ENCODE assay signal across 21 cellular contexts in genomic region chr2:196951973-196952372, GRCh38. TPM values are rescaled to one million over a fixed set of nuclear protein-coding genes. Genes with fewer than 3 reads are reported as not detected.
DNase-seq lines count a peak whose midpoint lies in the region; ATAC-seq, FAIRE-seq and TF ChIP-seq lines count a peak whose summit lies in the region.
"Had no signal": no experiment of that assay in that cellular context is flagged by ENCODE, and none has a peak within 500 bp of the region (broad histone marks: within the 10 kb centered on the region; RNA-seq: fewer than 3 reads in every experiment).

No MANE protein-coding gene starts in this region.

- no TSS peak for BruUV-seq in MCF 10A (replicated peaks; lab: Mats Ljungman, UMichigan)

- peak overlapping the region; percentile 0 for H3K9ac ChIP-seq in SK-N-MC (ENCODE audit: insufficient read length)

- TF ChIP-seq EP300 in A549 (IDR thresholded peaks at IDR 0.05) = no peak

- H3K4me3 ChIP-seq in A549 (no peak overlapping the region), SK-N-MC (no peak overlapping the region), mucosa of descending colon (no peak overlapping the region)
- H3K4me3 ChIP-seq: GM12878, K562, PC-9 had no signal

- 44% methylated on average over 2 of the region's 2 CpGs for WGBS in A549 (ENCODE audit: missing lambda C conversion rate)

- no peak for TF ChIP-seq POLR2A in A549 (IDR thresholded peaks at IDR 0.05; ENCODE audit: low read length)

- no peaks in the 10 kb centered on the region for H3K27me3 Mint-ChIP-seq in MCF 10A (ENCODE audit: insufficient read depth, unreplicated experiment)

- no peaks in the 10 kb centered on the region for H3K36me3 ChIP-seq in SK-N-MC (ENCODE audit: insufficient read depth, low read length)
- H3K36me3 ChIP-seq in mucosa of descending colon (ENCODE audit: low read depth) = no peaks in the 10 kb centered on the region

- no peak for DNase-seq in A549 (ENCODE audit: low read depth in 1 of 2, low spot score in 1 of 2)
- peak; percentile 19 for DNase-seq in DMS153 treated with DMSO at 0.1 percent for 48 hours (lab: John Stamatoyannopoulos, UW; ENCODE audit: unreplicated experiment)
- DNase-seq in SK-N-MC (ENCODE audit: low read depth, low spot score) = no peak
- DNase-seq in mucosa of descending colon = peak in 1 of 3 donors; percentile 16
- no peak for DNase-seq in COLO668 (lab: John Stamatoyannopoulos, UW; ENCODE audit: unreplicated experiment)
- DNase-seq in MCF 10A (ENCODE audit: unreplicated experiment) = no peak
- DNase-seq: ACHN, C1 segment of cervical spinal cord, DMS53, EL, MV-4-11, NCI-H2171 treated with DMSO at 0.1 percent for 48 hours, NCI-H446, PC-9, SIG-M5, T-helper 17 cell had no signal

- ATAC-seq in A549 (peak; percentile 30 to 51; a peak in 4 of 6 replicates), mucosa of descending colon (peak; percentile 36), GM21717 (IDR thresholded peaks at IDR 0.05; ENCODE audit: unreplicated experiment) (no peak)
- ATAC-seq: GM12878, K562, T-helper 17 cell had no signal

- POLR2A ChIA-PET in A549 (lab: Yijun Ruan, JAX) = no interaction called here
- POLR2A ChIA-PET in MCF 10A (lab: Yijun Ruan, JAX) = interaction anchor here (0.5 to 1.3 kb wide), 3 partner anchors 10 to 483 kb away, joined by 3 to 4 read pairs (median 3); partner anchors contain the start of gene SF3B1

- TF ChIP-seq RAD21 in A549 (conservative IDR thresholded peaks at IDR 0.05 in 1 of 2, IDR thresholded peaks at IDR 0.05 in 1 of 2) = no peak

- no peaks in the 10 kb centered on the region for H3K9me3 Mint-ChIP-seq in MCF 10A (ENCODE audit: unreplicated experiment)

- no peak for FAIRE-seq in A549 (lab: Jason Lieb, UNC)
- FAIRE-seq: GM19239, K562 had no signal

- H3K27ac ChIP-seq in A549 (no peak overlapping the region), SK-N-MC (peak overlapping the region; percentile 74)
- H3K27ac ChIP-seq: PC-9, RWPE1 had no signal

- H3K4me1 ChIP-seq in A549 = no peaks in the 10 kb centered on the region
- H3K4me1 ChIP-seq in mucosa of descending colon (ENCODE audit: low read depth) = no peaks in the 10 kb centered on the region

- peaks cover 6% of the 10 kb centered on the region for H3K4me1 Mint-ChIP-seq in MCF 10A (ENCODE audit: insufficient read depth, unreplicated experiment)

- no peak overlapping the region for H3K27ac Mint-ChIP-seq in MCF 10A (ENCODE audit: low read depth, unreplicated experiment)
- H3K27ac Mint-ChIP-seq: T-helper 17 cell had no signal

- CTCF ChIA-PET in A549 (lab: Yijun Ruan, JAX) = interaction anchor here (0.7 kb wide), 1 partner anchor 9 kb away, joined by 3 read pairs; no protein-coding TSS in a partner anchor
- CTCF ChIA-PET in MCF 10A (lab: Yijun Ruan, JAX) = no interaction called here

- H3K36me3 Mint-ChIP-seq in MCF 10A (ENCODE audit: insufficient read depth, unreplicated experiment) = no peaks in the 10 kb centered on the region

- TF ChIP-seq CTCF in A549 (IDR thresholded peaks at IDR 0.05) (no peak), mucosa of descending colon (IDR thresholded peaks at IDR 0.05) (no peak), MCF 10A (IDR thresholded peaks at IDR 0.05; ENCODE audit: unreplicated experiment) (no peak)

- H3K4me3 Mint-ChIP-seq in MCF 10A (ENCODE audit: unreplicated experiment) = no peak overlapping the region
- H3K4me3 Mint-ChIP-seq: T-helper 17 cell had no signal

- H3K9me3 ChIP-seq in A549 (no peaks in the 10 kb centered on the region), SK-N-MC (ENCODE audit: low read depth, low read length) (no peaks in the 10 kb centered on the region), mucosa of descending colon (no peaks in the 10 kb centered on the region)

- H3K4me2 ChIP-seq in A549 = no peak overlapping the region
- H3K4me2 ChIP-seq: PC-9 had no signal

- intact Hi-C loops in mucosa of descending colon (cut with DNase I, micrococcal nuclease) (no loop called here), MCF 10A (cut with micrococcal nuclease) (no loop called here)

TF ChIP-seq in A549, 52 proteins besides CTCF, POLR2A, EP300 and RAD21:
- TF ChIP-seq TP53 (CRISPR knock-in tag; IDR thresholded peaks at IDR 0.05) (no peak), JUN (IDR thresholded peaks at IDR 0.05) (no peak), EHF (CRISPR knock-in tag; IDR thresholded peaks at IDR 0.05) (no peak), SMC3 (IDR thresholded peaks at IDR 0.05) (no peak)

RNA-seq across cellular contexts. Expression of gene PGAP1, which starts 25.5 kb away (rescaled TPM):
- polyA plus RNA-seq in A549 (2011; rRNA removed) (7.6 and 9.3 TPM in 2 replicates), A549 (2017; fragmentation: RNase III; extraction: RNeasy Plus Mini Kit Qiagen cat#74134 plus additional on column Dnase treatment) (3.3 to 4.1 TPM (median 3.5 TPM) in 3 replicates)
- polyA plus RNA-seq in A549 (2012; cell fraction: cytosol; rRNA removed) = 0.91 and 1.1 TPM in 2 replicates
- polyA plus RNA-seq in A549 (2012; cell fraction: nucleus; rRNA removed) = 2.0 and 3.8 TPM in 2 replicates
- polyA minus RNA-seq in A549 (2011; rRNA and poly(A)+ RNA removed) = 5.6 and 5.7 TPM in 2 replicates
- total RNA-seq in mucosa of descending colon (10 to 100 TPM; 14.0 to 22.1 (median 15.5) TPM), MCF 10A (2022) (7.4 and 8.6 TPM in 2 replicates)
